Comparison of ENCODE assay signal across 29 cellular contexts in genomic region chr2:24939353-24939752, GRCh38.
"Had no signal": no experiment of that assay in that cellular context is flagged by ENCODE, and none has a peak within 500 bp of the region (broad histone marks: within the 10 kb centered on the region; RNA-seq: fewer than 3 reads in every experiment).

No MANE protein-coding gene starts in this region.

- H3K36me3 ChIP-seq: suprapubic skin, thoracic aorta, thyroid gland, tibial artery, tibial nerve, transverse colon, upper lobe of left lung, upper lobe of right lung, uterus, vagina had no signal

- H3K4me3 ChIP-seq: stomach, suprapubic skin, testis, thoracic aorta, thyroid gland, tibial artery, tibial nerve, transverse colon, upper lobe of left lung, upper lobe of right lung, uterus, vagina had no signal

- H3K27ac ChIP-seq: stomach, suprapubic skin, testis, thoracic aorta, thyroid gland, tibial artery, tibial nerve, transverse colon, upper lobe of left lung, upper lobe of right lung, uterus, vagina had no signal

- H3K4me1 Mint-ChIP-seq: stimulated activated effector memory CD8-positive, alpha-beta T cell treated with anti-CD3 and anti-CD28 coated beads, Interleukin-12 subunit alpha, Interleukin-12 subunit beta, amount 100 ng/mL, for 72 hours; stimulated activated memory B cell treated with anti-CD40 and anti-IgM and Interleukin-4, amounts not matched to agents 10 μg/mL and 1 μg/mL and 100 μg/mL, for 72 hours; stimulated activated naive B cell treated with anti-CD40 and anti-IgM and Interleukin-4, amounts not matched to agents 10 μg/mL and 1 μg/mL and 100 μg/mL, for 72 hours; stimulated activated naive CD8-positive, alpha-beta T cell treated with anti-CD3 and anti-CD28 coated beads, Interleukin-15, amount 100 ng/mL, for 72 hours had no signal

- H3K4me1 ChIP-seq: stomach, suprapubic skin, testis, thyroid gland, tibial artery, tibial nerve, transverse colon, upper lobe of left lung, upper lobe of right lung, uterus, vagina had no signal

- H3K36me3 Mint-ChIP-seq: type B pancreatic cell had no signal

- H3K27me3 ChIP-seq: stomach, suprapubic skin, testis, thyroid gland, tibial artery, tibial nerve, transverse colon, upper lobe of left lung, upper lobe of right lung, uterus, vagina had no signal

- H3K27me3 Mint-ChIP-seq: stimulated activated memory B cell treated with anti-CD40 and anti-IgM and Interleukin-4, amounts not matched to agents 10 μg/mL and 1 μg/mL and 100 μg/mL, for 72 hours; stimulated activated naive B cell treated with anti-CD40 and anti-IgM and Interleukin-4, amounts not matched to agents 10 μg/mL and 1 μg/mL and 100 μg/mL, for 72 hours; stimulated activated naive CD8-positive, alpha-beta T cell treated with anti-CD3 and anti-CD28 coated beads, Interleukin-15, amount 100 ng/mL, for 72 hours; stimulated activated naive CD8-positive, alpha-beta T cell treated with anti-CD3 and anti-CD28 coated beads, Interleukin-15, Interleukin-2, amounts not matched to agents 100 ng/mL and 50 ng/mL, for 24 hours; type B pancreatic cell had no signal

- FAIRE-seq: urothelium cell line had no signal

- ATAC-seq: stimulated activated effector memory CD8-positive, alpha-beta T cell treated with anti-CD3 and anti-CD28 coated beads, Interleukin-12 subunit alpha, Interleukin-12 subunit beta, amount 100 ng/mL, for 72 hours; stimulated activated memory B cell treated with anti-CD40 and anti-IgM and Interleukin-4, amounts not matched to agents 10 μg/mL and 1 μg/mL and 100 μg/mL, for 72 hours; stimulated activated naive B cell treated with anti-CD40 and anti-IgM and Interleukin-4, amounts not matched to agents 10 μg/mL and 1 μg/mL and 100 μg/mL, for 72 hours; stimulated activated naive CD8-positive, alpha-beta T cell treated with anti-CD3 and anti-CD28 coated beads, Interleukin-15, amount 100 ng/mL, for 72 hours; stimulated activated naive CD8-positive, alpha-beta T cell treated with anti-CD3 and anti-CD28 coated beads, Interleukin-15, Interleukin-2, amounts not matched to agents 100 U/mL and 50 U/mL, for 24 hours; upper lobe of right lung had no signal

- H3K4me3 Mint-ChIP-seq: stimulated activated effector memory CD8-positive, alpha-beta T cell treated with anti-CD3 and anti-CD28 coated beads, Interleukin-12 subunit alpha, Interleukin-12 subunit beta, amount 100 ng/mL, for 72 hours; stimulated activated memory B cell treated with anti-CD40 and anti-IgM and Interleukin-4, amounts not matched to agents 10 μg/mL and 1 μg/mL and 100 μg/mL, for 72 hours; stimulated activated naive B cell treated with anti-CD40 and anti-IgM and Interleukin-4, amounts not matched to agents 10 μg/mL and 1 μg/mL and 100 μg/mL, for 72 hours; stimulated activated naive CD8-positive, alpha-beta T cell treated with anti-CD3 and anti-CD28 coated beads, Interleukin-15, amount 100 ng/mL, for 72 hours; stimulated activated naive CD8-positive, alpha-beta T cell treated with anti-CD3 and anti-CD28 coated beads, Interleukin-15, Interleukin-2, amounts not matched to agents 100 ng/mL and 50 ng/mL, for 24 hours; type B pancreatic cell had no signal

- H3K9me3 Mint-ChIP-seq: stimulated activated effector memory CD8-positive, alpha-beta T cell treated with anti-CD3 and anti-CD28 coated beads, Interleukin-12 subunit alpha, Interleukin-12 subunit beta, amount 100 ng/mL, for 72 hours; stimulated activated memory B cell treated with anti-CD40 and anti-IgM and Interleukin-4, amounts not matched to agents 10 μg/mL and 1 μg/mL and 100 μg/mL, for 72 hours; stimulated activated naive B cell treated with anti-CD40 and anti-IgM and Interleukin-4, amounts not matched to agents 10 μg/mL and 1 μg/mL and 100 μg/mL, for 72 hours; stimulated activated naive CD8-positive, alpha-beta T cell treated with anti-CD3 and anti-CD28 coated beads, Interleukin-15, amount 100 ng/mL, for 72 hours; stimulated activated naive CD8-positive, alpha-beta T cell treated with anti-CD3 and anti-CD28 coated beads, Interleukin-15, Interleukin-2, amounts not matched to agents 100 ng/mL and 50 ng/mL, for 24 hours; type B pancreatic cell had no signal

- H3K9me3 ChIP-seq: stomach, suprapubic skin, testis, thoracic aorta, thyroid gland, tibial artery, tibial nerve, transverse colon, upper lobe of left lung, upper lobe of right lung, uterus, vagina had no signal

- H3K27ac Mint-ChIP-seq: stimulated activated effector memory CD8-positive, alpha-beta T cell treated with anti-CD3 and anti-CD28 coated beads, Interleukin-12 subunit alpha, Interleukin-12 subunit beta, amount 100 ng/mL, for 72 hours; stimulated activated memory B cell treated with anti-CD40 and anti-IgM and Interleukin-4, amounts not matched to agents 10 μg/mL and 1 μg/mL and 100 μg/mL, for 72 hours; stimulated activated naive B cell treated with anti-CD40 and anti-IgM and Interleukin-4, amounts not matched to agents 10 μg/mL and 1 μg/mL and 100 μg/mL, for 72 hours; stimulated activated naive CD8-positive, alpha-beta T cell treated with anti-CD3 and anti-CD28 coated beads, Interleukin-15, amount 100 ng/mL, for 72 hours; stimulated activated naive CD8-positive, alpha-beta T cell treated with anti-CD3 and anti-CD28 coated beads, Interleukin-15, Interleukin-2, amounts not matched to agents 100 ng/mL and 50 ng/mL, for 24 hours; type B pancreatic cell had no signal

- DNase-seq: stimulated activated CD4-positive, alpha-beta T cell treated with anti-CD3 and anti-CD28 coated beads, Interleukin-2, amount 100 ng/mL, for 48 hours; stimulated activated CD4-positive, alpha-beta T cell treated with anti-CD3 and anti-CD28 coated beads, Interleukin-4, amount 100 ng/mL, for 1 hour; stimulated activated CD4-positive, alpha-beta T cell treated with anti-CD3 and anti-CD28 coated beads, Interleukin-4, amount 100 ng/mL, for 24 hours; stimulated activated CD4-positive, alpha-beta T cell treated with anti-CD3 and anti-CD28 coated beads, Interleukin-4, amount 100 ng/mL, for 4 hours; stimulated activated CD8-positive, alpha-beta memory T cell treated with anti-CD3 and anti-CD28 coated beads, Interleukin-4, amount 100 ng/mL, for 48 hours; stimulated activated naive B cell treated with anti-CD40 and anti-IgM and Interleukin-4, amounts not matched to agents 10 μg/mL and 1 μg/mL and 100 μg/mL, for 72 hours; stimulated activated naive CD4-positive, alpha-beta T cell; stimulated activated naive CD4-positive, alpha-beta T cell treated with Interleukin-2 at 50 U/mL for 16 hours; stimulated activated naive CD8-positive, alpha-beta T cell treated with anti-CD3 and anti-CD28 coated beads, Interleukin-15, amount 100 ng/mL, for 72 hours; stimulated activated naive CD8-positive, alpha-beta T cell treated with anti-CD3 and anti-CD28 coated beads, Interleukin-15, Interleukin-2, amounts not matched to agents 100 U/mL and 50 U/mL, for 24 hours; stomach; substantia nigra; testis; thyroid gland; tibial artery; transverse colon; trophoblast cell; upper lobe of left lung; upper lobe of right lung; uterus had no signal
